ENCODE assay signal across 1 cellular context in the genomic region with DNA sequence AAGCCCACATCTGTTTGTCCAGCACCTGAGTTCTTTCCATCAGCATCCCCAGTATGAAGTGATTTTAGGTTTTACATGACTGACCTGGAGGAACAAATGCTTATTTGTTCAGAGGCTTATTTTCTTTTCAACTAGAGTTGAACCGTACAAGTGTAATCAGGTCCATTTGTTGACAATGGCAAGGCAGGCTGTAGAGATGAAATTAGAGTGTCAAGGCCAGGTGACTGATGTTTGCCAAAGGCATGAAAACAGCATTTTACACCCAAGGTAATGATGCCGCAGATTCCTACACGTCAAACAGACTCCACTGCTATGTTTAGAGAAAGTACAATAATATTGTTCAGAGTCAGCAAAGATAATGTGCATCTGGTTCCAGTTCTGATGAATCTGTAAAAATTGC.
TF ChIP-seq lines count a peak whose summit lies in the region.

No MANE protein-coding gene starts in this region.

TF ChIP-seq in HepG2, 621 proteins besides CTCF, POLR2A, EP300 and RAD21 (continued from another document and continues in another):
- TF ChIP-seq, protein P1, sequence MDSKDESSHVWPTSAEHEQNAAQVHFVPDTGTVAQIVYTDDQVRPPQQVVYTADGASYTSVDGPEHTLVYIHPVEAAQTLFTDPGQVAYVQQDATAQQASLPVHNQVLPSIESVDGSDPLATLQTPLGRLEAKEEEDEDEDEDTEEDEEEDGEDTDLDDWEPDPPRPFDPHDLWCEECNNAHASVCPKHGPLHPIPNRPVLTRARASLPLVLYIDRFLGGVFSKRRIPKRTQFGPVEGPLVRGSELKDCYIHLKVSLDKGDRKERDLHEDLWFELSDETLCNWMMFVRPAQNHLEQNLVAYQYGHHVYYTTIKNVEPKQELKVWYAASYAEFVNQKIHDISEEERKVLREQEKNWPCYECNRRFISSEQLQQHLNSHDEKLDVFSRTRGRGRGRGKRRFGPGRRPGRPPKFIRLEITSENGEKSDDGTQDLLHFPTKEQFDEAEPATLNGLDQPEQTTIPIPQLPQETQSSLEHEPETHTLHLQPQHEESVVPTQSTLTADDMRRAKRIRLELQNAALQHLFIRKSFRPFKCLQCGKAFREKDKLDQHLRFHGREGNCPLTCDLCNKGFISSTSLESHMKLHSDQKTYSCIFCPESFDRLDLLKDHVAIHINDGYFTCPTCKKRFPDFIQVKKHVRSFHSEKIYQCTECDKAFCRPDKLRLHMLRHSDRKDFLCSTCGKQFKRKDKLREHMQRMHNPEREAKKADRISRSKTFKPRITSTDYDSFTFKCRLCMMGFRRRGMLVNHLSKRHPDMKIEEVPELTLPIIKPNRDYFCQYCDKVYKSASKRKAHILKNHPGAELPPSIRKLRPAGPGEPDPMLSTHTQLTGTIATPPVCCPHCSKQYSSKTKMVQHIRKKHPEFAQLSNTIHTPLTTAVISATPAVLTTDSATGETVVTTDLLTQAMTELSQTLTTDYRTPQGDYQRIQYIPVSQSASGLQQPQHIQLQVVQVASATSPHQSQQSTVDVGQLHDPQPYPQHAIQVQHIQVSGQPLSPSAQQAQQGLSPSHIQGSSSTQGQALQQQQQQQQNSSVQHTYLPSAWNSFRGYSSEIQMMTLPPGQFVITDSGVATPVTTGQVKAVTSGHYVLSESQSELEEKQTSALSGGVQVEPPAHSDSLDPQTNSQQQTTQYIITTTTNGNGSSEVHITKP (CRISPR knock-in tag; IDR thresholded peaks at IDR 0.05; ENCODE audit: low read depth): no peak
- TF ChIP-seq ZC3H4 (CRISPR knock-in tag; IDR thresholded peaks at IDR 0.05; ENCODE audit: borderline replicate concordance) (no peak), ZNF766 (CRISPR knock-in tag; IDR thresholded peaks at IDR 0.05; ENCODE audit: borderline replicate concordance) (no peak), ZNF446 (CRISPR knock-in tag; IDR thresholded peaks at IDR 0.05) (no peak), ELF1 (CRISPR knock-in tag; IDR thresholded peaks at IDR 0.05) (no peak), SRY (CRISPR knock-in tag; IDR thresholded peaks at IDR 0.05) (no peak), ZNF879 (CRISPR knock-in tag; IDR thresholded peaks at IDR 0.05) (no peak), ERF (CRISPR knock-in tag; IDR thresholded peaks at IDR 0.05) (0 out of 2 replicates have a peak, but pooled peaks have one; percentile 34), ZNF724P (CRISPR knock-in tag; IDR thresholded peaks at IDR 0.05; ENCODE audit: borderline replicate concordance) (no peak), ZFP90 (CRISPR knock-in tag; IDR thresholded peaks at IDR 0.05; ENCODE audit: borderline replicate concordance) (no peak), TCF12 (IDR thresholded peaks at IDR 0.05) (no peak), TCF12 (CRISPR knock-in tag; IDR thresholded peaks at IDR 0.05) (no peak), ZNF333 (CRISPR knock-in tag; IDR thresholded peaks at IDR 0.05; ENCODE audit: borderline replicate concordance) (no peak), ZNF552 (CRISPR knock-in tag; IDR thresholded peaks at IDR 0.05; ENCODE audit: borderline replicate concordance) (no peak), POLR2AphosphoS2 (IDR thresholded peaks at IDR 0.05; ENCODE audit: low read depth, low read length) (no peak), GATAD2A (CRISPR knock-in tag; IDR thresholded peaks at IDR 0.05) (peak; percentile 81), ASH2L (IDR thresholded peaks at IDR 0.05; ENCODE audit: insufficient read length, low read depth, low read length) (no peak), ISX (CRISPR knock-in tag; conservative IDR thresholded peaks at IDR 0.05) (no peak), ZNF282 (IDR thresholded peaks at IDR 0.05; ENCODE audit: partially characterized antibody) (no peak), ZNF572 (CRISPR knock-in tag; IDR thresholded peaks at IDR 0.05) (no peak), RFX5 (IDR thresholded peaks at IDR 0.05; ENCODE audit: low read depth, low read length) (no peak), HCFC1 (IDR thresholded peaks at IDR 0.05; ENCODE audit: low read depth, low read length) (no peak), SNAPC2 (CRISPR knock-in tag; IDR thresholded peaks at IDR 0.05) (no peak), ZNF256 (CRISPR knock-in tag; conservative IDR thresholded peaks at IDR 0.05) (no peak), FOSL1 (CRISPR knock-in tag; IDR thresholded peaks at IDR 0.05; ENCODE audit: borderline replicate concordance) (no peak), ZNF143 (CRISPR knock-in tag; IDR thresholded peaks at IDR 0.05) (no peak), ZNF547 (CRISPR knock-in tag; IDR thresholded peaks at IDR 0.05) (no peak), NONO (IDR thresholded peaks at IDR 0.05) (no peak), NONO (CRISPR knock-in tag; conservative IDR thresholded peaks at IDR 0.05) (no peak), MZF1 (CRISPR knock-in tag; IDR thresholded peaks at IDR 0.05; ENCODE audit: borderline replicate concordance) (no peak), RFXAP (CRISPR knock-in tag; IDR thresholded peaks at IDR 0.05; ENCODE audit: borderline replicate concordance) (no peak), HNRNPH1 (optimal IDR thresholded peaks at IDR 0.05; ENCODE audit: low read depth, low read length) (no peak), ZNF816 (CRISPR knock-in tag; IDR thresholded peaks at IDR 0.05; ENCODE audit: borderline replicate concordance) (peak; percentile 57; the same call in 1 of the 2 replicates), SMARCE1 (IDR thresholded peaks at IDR 0.05; ENCODE audit: borderline replicate concordance) (no peak), GATA4 (IDR thresholded peaks at IDR 0.05; ENCODE audit: borderline replicate concordance, low read depth) (no peak), ZNF383 (CRISPR knock-in tag; IDR thresholded peaks at IDR 0.05; ENCODE audit: borderline replicate concordance) (no peak), ZSCAN9 (CRISPR knock-in tag; IDR thresholded peaks at IDR 0.05; ENCODE audit: borderline replicate concordance) (0 out of 2 replicates have a peak, but pooled peaks have one; percentile 31), GATAD1 (CRISPR knock-in tag; IDR thresholded peaks at IDR 0.05) (no peak), ZNF230 (CRISPR knock-in tag; IDR thresholded peaks at IDR 0.05) (no peak), ZNF326 (CRISPR knock-in tag; IDR thresholded peaks at IDR 0.05; ENCODE audit: borderline replicate concordance) (no peak), KLF11 (CRISPR knock-in tag; IDR thresholded peaks at IDR 0.05) (no peak), ATF7 (IDR thresholded peaks at IDR 0.05) (no peak), ATF7 (CRISPR knock-in tag; IDR thresholded peaks at IDR 0.05) (no peak), RBM22 (optimal IDR thresholded peaks at IDR 0.05; ENCODE audit: low read length) (no peak)
- TF ChIP-seq, protein P2, sequence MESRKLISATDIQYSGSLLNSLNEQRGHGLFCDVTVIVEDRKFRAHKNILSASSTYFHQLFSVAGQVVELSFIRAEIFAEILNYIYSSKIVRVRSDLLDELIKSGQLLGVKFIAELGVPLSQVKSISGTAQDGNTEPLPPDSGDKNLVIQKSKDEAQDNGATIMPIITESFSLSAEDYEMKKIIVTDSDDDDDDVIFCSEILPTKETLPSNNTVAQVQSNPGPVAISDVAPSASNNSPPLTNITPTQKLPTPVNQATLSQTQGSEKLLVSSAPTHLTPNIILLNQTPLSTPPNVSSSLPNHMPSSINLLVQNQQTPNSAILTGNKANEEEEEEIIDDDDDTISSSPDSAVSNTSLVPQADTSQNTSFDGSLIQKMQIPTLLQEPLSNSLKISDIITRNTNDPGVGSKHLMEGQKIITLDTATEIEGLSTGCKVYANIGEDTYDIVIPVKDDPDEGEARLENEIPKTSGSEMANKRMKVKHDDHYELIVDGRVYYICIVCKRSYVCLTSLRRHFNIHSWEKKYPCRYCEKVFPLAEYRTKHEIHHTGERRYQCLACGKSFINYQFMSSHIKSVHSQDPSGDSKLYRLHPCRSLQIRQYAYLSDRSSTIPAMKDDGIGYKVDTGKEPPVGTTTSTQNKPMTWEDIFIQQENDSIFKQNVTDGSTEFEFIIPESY (CRISPR knock-in tag; IDR thresholded peaks at IDR 0.05): no peak
- TF ChIP-seq, protein P3, sequence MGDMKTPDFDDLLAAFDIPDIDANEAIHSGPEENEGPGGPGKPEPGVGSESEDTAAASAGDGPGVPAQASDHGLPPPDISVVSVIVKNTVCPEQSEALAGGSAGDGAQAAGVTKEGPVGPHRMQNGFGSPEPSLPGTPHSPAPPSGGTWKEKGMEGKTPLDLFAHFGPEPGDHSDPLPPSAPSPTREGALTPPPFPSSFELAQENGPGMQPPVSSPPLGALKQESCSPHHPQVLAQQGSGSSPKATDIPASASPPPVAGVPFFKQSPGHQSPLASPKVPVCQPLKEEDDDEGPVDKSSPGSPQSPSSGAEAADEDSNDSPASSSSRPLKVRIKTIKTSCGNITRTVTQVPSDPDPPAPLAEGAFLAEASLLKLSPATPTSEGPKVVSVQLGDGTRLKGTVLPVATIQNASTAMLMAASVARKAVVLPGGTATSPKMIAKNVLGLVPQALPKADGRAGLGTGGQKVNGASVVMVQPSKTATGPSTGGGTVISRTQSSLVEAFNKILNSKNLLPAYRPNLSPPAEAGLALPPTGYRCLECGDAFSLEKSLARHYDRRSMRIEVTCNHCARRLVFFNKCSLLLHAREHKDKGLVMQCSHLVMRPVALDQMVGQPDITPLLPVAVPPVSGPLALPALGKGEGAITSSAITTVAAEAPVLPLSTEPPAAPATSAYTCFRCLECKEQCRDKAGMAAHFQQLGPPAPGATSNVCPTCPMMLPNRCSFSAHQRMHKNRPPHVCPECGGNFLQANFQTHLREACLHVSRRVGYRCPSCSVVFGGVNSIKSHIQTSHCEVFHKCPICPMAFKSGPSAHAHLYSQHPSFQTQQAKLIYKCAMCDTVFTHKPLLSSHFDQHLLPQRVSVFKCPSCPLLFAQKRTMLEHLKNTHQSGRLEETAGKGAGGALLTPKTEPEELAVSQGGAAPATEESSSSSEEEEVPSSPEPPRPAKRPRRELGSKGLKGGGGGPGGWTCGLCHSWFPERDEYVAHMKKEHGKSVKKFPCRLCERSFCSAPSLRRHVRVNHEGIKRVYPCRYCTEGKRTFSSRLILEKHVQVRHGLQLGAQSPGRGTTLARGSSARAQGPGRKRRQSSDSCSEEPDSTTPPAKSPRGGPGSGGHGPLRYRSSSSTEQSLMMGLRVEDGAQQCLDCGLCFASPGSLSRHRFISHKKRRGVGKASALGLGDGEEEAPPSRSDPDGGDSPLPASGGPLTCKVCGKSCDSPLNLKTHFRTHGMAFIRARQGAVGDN (CRISPR knock-in tag; IDR thresholded peaks at IDR 0.05): no peak
- TF ChIP-seq, protein P4, sequence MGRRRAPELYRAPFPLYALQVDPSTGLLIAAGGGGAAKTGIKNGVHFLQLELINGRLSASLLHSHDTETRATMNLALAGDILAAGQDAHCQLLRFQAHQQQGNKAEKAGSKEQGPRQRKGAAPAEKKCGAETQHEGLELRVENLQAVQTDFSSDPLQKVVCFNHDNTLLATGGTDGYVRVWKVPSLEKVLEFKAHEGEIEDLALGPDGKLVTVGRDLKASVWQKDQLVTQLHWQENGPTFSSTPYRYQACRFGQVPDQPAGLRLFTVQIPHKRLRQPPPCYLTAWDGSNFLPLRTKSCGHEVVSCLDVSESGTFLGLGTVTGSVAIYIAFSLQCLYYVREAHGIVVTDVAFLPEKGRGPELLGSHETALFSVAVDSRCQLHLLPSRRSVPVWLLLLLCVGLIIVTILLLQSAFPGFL (CRISPR knock-in tag; IDR thresholded peaks at IDR 0.05): no peak
- TF ChIP-seq, protein P5, sequence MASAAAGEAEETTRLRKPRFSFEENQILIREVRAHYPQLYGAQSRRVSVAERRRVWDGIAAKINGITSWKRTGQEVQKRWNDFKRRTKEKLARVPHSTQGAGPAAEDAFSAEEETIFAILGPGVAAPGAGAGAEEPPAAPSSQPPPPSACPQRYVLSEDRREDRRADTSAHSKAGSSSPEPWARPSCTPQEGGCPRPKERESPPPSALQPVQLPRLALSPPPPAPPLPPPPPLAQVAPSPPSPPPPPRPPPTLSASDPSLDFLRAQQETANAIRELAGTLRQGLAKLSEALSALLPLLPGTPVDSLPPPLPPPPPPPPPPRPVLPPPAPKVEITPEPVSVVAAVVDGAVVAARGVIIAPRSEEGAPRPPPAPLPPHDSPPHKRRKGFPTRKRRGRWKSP (CRISPR knock-in tag; IDR thresholded peaks at IDR 0.05): no peak
- TF ChIP-seq, protein P6, sequence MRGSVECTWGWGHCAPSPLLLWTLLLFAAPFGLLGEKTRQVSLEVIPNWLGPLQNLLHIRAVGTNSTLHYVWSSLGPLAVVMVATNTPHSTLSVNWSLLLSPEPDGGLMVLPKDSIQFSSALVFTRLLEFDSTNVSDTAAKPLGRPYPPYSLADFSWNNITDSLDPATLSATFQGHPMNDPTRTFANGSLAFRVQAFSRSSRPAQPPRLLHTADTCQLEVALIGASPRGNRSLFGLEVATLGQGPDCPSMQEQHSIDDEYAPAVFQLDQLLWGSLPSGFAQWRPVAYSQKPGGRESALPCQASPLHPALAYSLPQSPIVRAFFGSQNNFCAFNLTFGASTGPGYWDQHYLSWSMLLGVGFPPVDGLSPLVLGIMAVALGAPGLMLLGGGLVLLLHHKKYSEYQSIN (CRISPR knock-in tag; IDR thresholded peaks at IDR 0.05; ENCODE audit: borderline replicate concordance): no peak
- TF ChIP-seq, protein P7, sequence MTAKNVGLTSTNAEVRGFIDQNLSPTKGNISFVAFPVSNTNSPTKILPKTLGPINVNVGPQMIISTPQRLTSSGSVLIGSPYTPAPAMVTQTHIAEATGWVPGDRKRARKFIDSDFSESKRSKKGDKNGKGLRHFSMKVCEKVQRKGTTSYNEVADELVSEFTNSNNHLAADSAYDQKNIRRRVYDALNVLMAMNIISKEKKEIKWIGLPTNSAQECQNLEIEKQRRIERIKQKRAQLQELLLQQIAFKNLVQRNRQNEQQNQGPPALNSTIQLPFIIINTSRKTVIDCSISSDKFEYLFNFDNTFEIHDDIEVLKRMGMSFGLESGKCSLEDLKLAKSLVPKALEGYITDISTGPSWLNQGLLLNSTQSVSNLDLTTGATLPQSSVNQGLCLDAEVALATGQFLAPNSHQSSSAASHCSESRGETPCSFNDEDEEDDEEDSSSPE (CRISPR knock-in tag; IDR thresholded peaks at IDR 0.05): no peak
- TF ChIP-seq, protein P8, sequence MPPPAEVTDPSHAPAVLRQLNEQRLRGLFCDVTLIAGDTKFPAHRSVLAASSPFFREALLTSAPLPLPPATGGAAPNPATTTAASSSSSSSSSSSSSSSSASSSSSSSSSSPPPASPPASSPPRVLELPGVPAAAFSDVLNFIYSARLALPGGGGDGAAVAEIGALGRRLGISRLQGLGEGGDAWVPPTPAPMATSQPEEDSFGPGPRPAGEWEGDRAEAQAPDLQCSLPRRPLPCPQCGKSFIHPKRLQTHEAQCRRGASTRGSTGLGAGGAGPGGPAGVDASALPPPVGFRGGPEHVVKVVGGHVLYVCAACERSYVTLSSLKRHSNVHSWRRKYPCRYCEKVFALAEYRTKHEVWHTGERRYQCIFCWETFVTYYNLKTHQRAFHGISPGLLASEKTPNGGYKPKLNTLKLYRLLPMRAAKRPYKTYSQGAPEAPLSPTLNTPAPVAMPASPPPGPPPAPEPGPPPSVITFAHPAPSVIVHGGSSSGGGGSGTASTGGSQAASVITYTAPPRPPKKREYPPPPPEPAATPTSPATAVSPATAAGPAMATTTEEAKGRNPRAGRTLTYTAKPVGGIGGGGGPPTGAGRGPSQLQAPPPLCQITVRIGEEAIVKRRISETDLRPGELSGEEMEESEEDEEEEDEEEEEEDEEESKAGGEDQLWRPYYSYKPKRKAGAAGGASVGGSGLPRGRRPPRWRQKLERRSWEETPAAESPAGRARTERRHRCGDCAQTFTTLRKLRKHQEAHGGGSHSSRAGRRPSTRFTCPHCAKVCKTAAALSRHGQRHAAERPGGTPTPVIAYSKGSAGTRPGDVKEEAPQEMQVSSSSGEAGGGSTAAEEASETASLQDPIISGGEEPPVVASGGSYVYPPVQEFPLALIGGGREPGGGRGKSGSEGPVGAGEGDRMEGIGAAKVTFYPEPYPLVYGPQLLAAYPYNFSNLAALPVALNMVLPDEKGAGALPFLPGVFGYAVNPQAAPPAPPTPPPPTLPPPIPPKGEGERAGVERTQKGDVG (CRISPR knock-in tag; IDR thresholded peaks at IDR 0.05; ENCODE audit: borderline replicate concordance): no peak
